In genomic region chr1:9145021-9145668, GRCh38 we compare ENCODE assay signal across 11 cellular contexts. TPM values are rescaled to one million over a fixed set of nuclear protein-coding genes. Genes with fewer than 3 reads are reported as not detected.
DNase-seq lines count a peak whose midpoint lies in the region; ATAC-seq and TF ChIP-seq lines count a peak whose summit lies in the region.
"Had no signal": no experiment of that assay in that cellular context is flagged by ENCODE, and none has a peak within 500 bp of the region (broad histone marks: within the 10 kb centered on the region; RNA-seq: fewer than 3 reads in every experiment).

No MANE protein-coding gene starts in this region.

- 85 to 87% methylated on average over 17 of the region's 17 CpGs for WGBS in heart right ventricle, 2 donors
- 73 to 86% methylated on average over 8 to 17 of the region's 17 CpGs for WGBS in endodermal cell (ENCODE audit: insufficient coverage in 1 of 2, insufficient read length in 1 of 2), 2 experiments

- TF ChIP-seq CTCF in HCT116 (IDR thresholded peaks at IDR 0.05 in 2 of 3, conservative IDR thresholded peaks at IDR 0.05 in 1 of 3; ENCODE audit: borderline replicate concordance in 1 of 3, insufficient read depth in 1 of 3, low read depth in 2 of 3, low read length in 2 of 3) (no peak), lower lobe of right lung (IDR thresholded peaks at IDR 0.05) (no peak), heart right ventricle (IDR thresholded peaks at IDR 0.05) (no peak), endodermal cell (conservative IDR thresholded peaks at IDR 0.05) (no peak)

- DNase-seq in ELR (ENCODE audit: low read depth) (peak; percentile 89), HCT116 (ENCODE audit: low read depth, low spot score) (peak; percentile 71), lower lobe of right lung (peak; percentile 41), heart right ventricle (no peak), Kasumi-1 (lab: John Stamatoyannopoulos, UW) (no peak), endodermal cell (no peak), NCI-H2029 treated with DMSO at 0.1 percent for 48 hours (lab: John Stamatoyannopoulos, UW) (no peak)
- peak; percentile 68 for DNase-seq in activated CD4-positive, alpha-beta memory T cell treated with anti-CD3 and anti-CD28 coated beads for 36 hours
- DNase-seq: amniotic stem cell, NCI-H524 treated with DMSO at 0.1 percent for 48 hours had no signal

- RAD21 ChIA-PET in HCT116 (lab: Charles Lee; ENCODE audit: low non-redundant PET in 1 of 2, low total read pairs in 2 of 2, uncharacterized antibody in 2 of 2, unreplicated experiment in 2 of 2), result interaction anchor here in 1 of 2 experiments (0.5 kb wide), 1 partner anchor 35 kb away, joined by 3 read pairs; no protein-coding TSS in a partner anchor

- intact Hi-C loops in HCT116 (cut with micrococcal nuclease), result no loop called here
- intact Hi-C loops in activated CD4-positive, alpha-beta memory T cell treated with anti-CD3 and anti-CD28 coated beads for 36 hours (cut with micrococcal nuclease), result no loop called here
- intact Hi-C loops in lower lobe of right lung (cut with DNase I), result loop anchor here (10.0 kb wide), 1 partner anchor 50 kb away; no protein-coding TSS in a partner anchor
- intact Hi-C loops in heart right ventricle (cut with DNase I), result no loop called here

- no peak overlapping the region for H3K27ac Mint-ChIP-seq in activated CD4-positive, alpha-beta memory T cell treated with anti-CD3 and anti-CD28 coated beads for 36 hours
- H3K27ac Mint-ChIP-seq in endodermal cell, result no peak overlapping the region

- no peak overlapping the region for H3K4me3 Mint-ChIP-seq in activated CD4-positive, alpha-beta memory T cell treated with anti-CD3 and anti-CD28 coated beads for 36 hours
- no peak overlapping the region for H3K4me3 Mint-ChIP-seq in endodermal cell

- no peaks in the 10 kb centered on the region for H3K9me2 ChIP-seq in HCT116 (ENCODE audit: insufficient read depth)

- H3K9ac ChIP-seq in HCT116 (ENCODE audit: low read length), result peak overlapping the region; percentile 21
- H3K9ac ChIP-seq in endodermal cell (ENCODE audit: extremely low read depth, low read length, poor library complexity, severe bottlenecking), result no peak overlapping the region

- H3K4me3 ChIP-seq in HCT116 (replicated peaks in 1 of 2; ENCODE audit: low read depth in 1 of 2, low read length in 2 of 2), result no peak overlapping the region
- H3K4me3 ChIP-seq in lower lobe of right lung, result no peak overlapping the region
- H3K4me3 ChIP-seq in heart right ventricle, result no peak overlapping the region
- no peak overlapping the region for H3K4me3 ChIP-seq in endodermal cell (ENCODE audit: low read length)
- H3K4me3 ChIP-seq: suprapubic skin had no signal

- H3K9me3 Mint-ChIP-seq in activated CD4-positive, alpha-beta memory T cell treated with anti-CD3 and anti-CD28 coated beads for 36 hours, result no peaks in the 10 kb centered on the region
- H3K9me3 Mint-ChIP-seq in endodermal cell, result no peaks in the 10 kb centered on the region

- H3K27me3 ChIP-seq in HCT116 (ENCODE audit: insufficient read depth, low read length), result no peaks in the 10 kb centered on the region
- H3K27me3 ChIP-seq in lower lobe of right lung (ENCODE audit: low read depth), result no peaks in the 10 kb centered on the region
- no peaks in the 10 kb centered on the region for H3K27me3 ChIP-seq in heart right ventricle
- no peaks in the 10 kb centered on the region for H3K27me3 ChIP-seq in endodermal cell (ENCODE audit: control insufficient read depth, insufficient read depth, low read length, poor library complexity, severe bottlenecking)
- H3K27me3 ChIP-seq: suprapubic skin had no signal

- H2AFZ ChIP-seq in HCT116 (ENCODE audit: low read depth, low read length, poor library complexity, severe bottlenecking), result no peak overlapping the region

- H4K20me1 ChIP-seq in HCT116 (ENCODE audit: insufficient read depth), result no peaks in the 10 kb centered on the region

- peak overlapping the region; percentile 61 for H3K4me2 ChIP-seq in HCT116 (ENCODE audit: low read length)

- H3K4me1 Mint-ChIP-seq in activated CD4-positive, alpha-beta memory T cell treated with anti-CD3 and anti-CD28 coated beads for 36 hours (ENCODE audit: low read depth), result peaks cover 4% of the 10 kb centered on the region
- H3K4me1 Mint-ChIP-seq in endodermal cell, result no peaks in the 10 kb centered on the region

- ATAC-seq in HCT116 (peak; percentile 87), lower lobe of right lung (no peak), heart right ventricle (no peak)

- BruUV-seq in HCT116 (replicated peaks; lab: Mats Ljungman, UMichigan), result no TSS peak

- H3K4me1 ChIP-seq in HCT116 (ENCODE audit: control insufficient read depth in 1 of 2, insufficient read depth in 2 of 2, low read length in 2 of 2) (peaks cover 10 to 27% of the 10 kb centered on the region in 2 experiments; a peak in 3 of 4 replicates), lower lobe of right lung (peaks cover 20% of the 10 kb centered on the region), heart right ventricle (peaks cover 8 to 31% (median 17%) of the 10 kb centered on the region in 9 donors), endodermal cell (ENCODE audit: control insufficient read depth, insufficient read depth, low read length) (no peaks in the 10 kb centered on the region)

- no peak for TF ChIP-seq POLR2A in HCT116 (IDR thresholded peaks at IDR 0.05; ENCODE audit: borderline replicate concordance, extremely low read depth, insufficient read depth, insufficient read length)

- H3K79me2 ChIP-seq in HCT116 (ENCODE audit: insufficient read depth, low read length), result no peaks in the 10 kb centered on the region

- TF ChIP-seq RAD21 in HCT116 (IDR thresholded peaks at IDR 0.05; ENCODE audit: low read depth), result no peak

- no peaks in the 10 kb centered on the region for H3K36me3 Mint-ChIP-seq in activated CD4-positive, alpha-beta memory T cell treated with anti-CD3 and anti-CD28 coated beads for 36 hours
- no peaks in the 10 kb centered on the region for H3K36me3 Mint-ChIP-seq in endodermal cell (ENCODE audit: low read depth)

- H3K36me3 ChIP-seq in HCT116 (ENCODE audit: control insufficient read depth in 1 of 2, insufficient read depth in 2 of 2, low read length in 2 of 2), result no peaks in the 10 kb centered on the region
- H3K36me3 ChIP-seq in lower lobe of right lung, result peaks cover 5% of the 10 kb centered on the region
- no peaks in the 10 kb centered on the region for H3K36me3 ChIP-seq in heart right ventricle
- H3K36me3 ChIP-seq in endodermal cell (ENCODE audit: control insufficient read depth, insufficient read depth, low read length), result no peaks in the 10 kb centered on the region

- no peaks in the 10 kb centered on the region for H3K27me3 Mint-ChIP-seq in activated CD4-positive, alpha-beta memory T cell treated with anti-CD3 and anti-CD28 coated beads for 36 hours
- H3K27me3 Mint-ChIP-seq in endodermal cell (ENCODE audit: insufficient read depth), result no peaks in the 10 kb centered on the region

- CTCF ChIA-PET in HCT116 (lab: Charles Lee), result no interaction called here
- CTCF ChIA-PET in activated CD4-positive, alpha-beta memory T cell treated with anti-CD3 and anti-CD28 coated beads for 36 hours (lab: Charles Lee), result no interaction called here

- POLR2A ChIA-PET in HCT116 (lab: Charles Lee), result no interaction called here
- POLR2A ChIA-PET in activated CD4-positive, alpha-beta memory T cell treated with anti-CD3 and anti-CD28 coated beads for 36 hours (lab: Charles Lee), result no interaction called here

- H3K27ac ChIP-seq in HCT116 (ENCODE audit: low read depth, low read length) (no peak overlapping the region), lower lobe of right lung (no peak overlapping the region), heart right ventricle (no peak overlapping the region), endodermal cell (ENCODE audit: low read depth, low read length) (no peak overlapping the region)
- H3K27ac ChIP-seq: suprapubic skin had no signal

- H3K9me3 ChIP-seq in HCT116 (ENCODE audit: control insufficient read depth in 1 of 2, insufficient read depth in 1 of 2, low read depth in 1 of 2, low read length in 2 of 2) (no peaks in the 10 kb centered on the region), lower lobe of right lung (no peaks in the 10 kb centered on the region), heart right ventricle (no peaks in the 10 kb centered on the region), endodermal cell (ENCODE audit: control insufficient read depth, low read length) (no peaks in the 10 kb centered on the region)
- H3K9me3 ChIP-seq: suprapubic skin had no signal

TF ChIP-seq in HCT116, 20 proteins besides CTCF, POLR2A, EP300 and RAD21:
- TF ChIP-seq JUND (IDR thresholded peaks at IDR 0.05), result peak; percentile 81
- no peak for TF ChIP-seq EZH2 (IDR thresholded peaks at IDR 0.05)
- peak; percentile 41; the same call in 1 of the 2 replicates for TF ChIP-seq POLR2AphosphoS5 (IDR thresholded peaks at IDR 0.05; ENCODE audit: low read depth, low read length)
- no peak for TF ChIP-seq EGR1 (IDR thresholded peaks at IDR 0.05; ENCODE audit: low read depth)
- peak; percentile 97 for TF ChIP-seq TCF7L2 (IDR thresholded peaks at IDR 0.05; ENCODE audit: borderline replicate concordance, extremely low read depth, insufficient read depth, insufficient read length)
- peak; percentile 83 for TF ChIP-seq FOSL1 (IDR thresholded peaks at IDR 0.05; ENCODE audit: low read depth)
- no peak for TF ChIP-seq ATF3 (IDR thresholded peaks at IDR 0.05)

RNA-seq across cellular contexts. Expression of gene GPR157, which starts 16.2 kb away (rescaled TPM):
- total RNA-seq in HCT116 (2021; ENCODE audit: unreplicated experiment) (7.7 TPM), lower lobe of right lung (14.2 TPM), heart right ventricle (10 to 100 TPM; 24.4 to 69.1 (median 40.9) TPM), endodermal cell (1 to 10 TPM; 2.3 to 5.0 TPM)
- 2.2 and 4.3 TPM in 2 replicates for polyA plus RNA-seq in HCT116 (2012)
- 1 to 10 TPM; 3.5 to 3.9 TPM for total RNA-seq in activated CD4-positive, alpha-beta memory T cell treated with anti-CD3 and anti-CD28 coated beads for 36 hours
- polyA plus RNA-seq in heart right ventricle, result 1 to 10 TPM; 5.1 to 9.3 TPM
- 4.3 TPM for polyA plus RNA-seq in endodermal cell (2013, experiment 1 of 2)
- 1.8 TPM for polyA plus RNA-seq in endodermal cell (2013, experiment 2 of 2)

Comparison
In these comparisons a context has a peak if more than half of its experiments do, and no peak if none do; other contexts are left out.
1. DNase-seq: peak in ELR (single experiment), HCT116 (single experiment), activated CD4-positive, alpha-beta memory T cell treated with anti-CD3 and anti-CD28 coated beads for 36 hours (single experiment) and lower lobe of right lung (single experiment); none in heart right ventricle (0 of 2), Kasumi-1 (0 of 2), endodermal cell (single experiment) and NCI-H2029 treated with DMSO at 0.1 percent for 48 hours (single experiment).